Comparison of ENCODE assay signal across 22 cellular contexts in the genomic region with DNA sequence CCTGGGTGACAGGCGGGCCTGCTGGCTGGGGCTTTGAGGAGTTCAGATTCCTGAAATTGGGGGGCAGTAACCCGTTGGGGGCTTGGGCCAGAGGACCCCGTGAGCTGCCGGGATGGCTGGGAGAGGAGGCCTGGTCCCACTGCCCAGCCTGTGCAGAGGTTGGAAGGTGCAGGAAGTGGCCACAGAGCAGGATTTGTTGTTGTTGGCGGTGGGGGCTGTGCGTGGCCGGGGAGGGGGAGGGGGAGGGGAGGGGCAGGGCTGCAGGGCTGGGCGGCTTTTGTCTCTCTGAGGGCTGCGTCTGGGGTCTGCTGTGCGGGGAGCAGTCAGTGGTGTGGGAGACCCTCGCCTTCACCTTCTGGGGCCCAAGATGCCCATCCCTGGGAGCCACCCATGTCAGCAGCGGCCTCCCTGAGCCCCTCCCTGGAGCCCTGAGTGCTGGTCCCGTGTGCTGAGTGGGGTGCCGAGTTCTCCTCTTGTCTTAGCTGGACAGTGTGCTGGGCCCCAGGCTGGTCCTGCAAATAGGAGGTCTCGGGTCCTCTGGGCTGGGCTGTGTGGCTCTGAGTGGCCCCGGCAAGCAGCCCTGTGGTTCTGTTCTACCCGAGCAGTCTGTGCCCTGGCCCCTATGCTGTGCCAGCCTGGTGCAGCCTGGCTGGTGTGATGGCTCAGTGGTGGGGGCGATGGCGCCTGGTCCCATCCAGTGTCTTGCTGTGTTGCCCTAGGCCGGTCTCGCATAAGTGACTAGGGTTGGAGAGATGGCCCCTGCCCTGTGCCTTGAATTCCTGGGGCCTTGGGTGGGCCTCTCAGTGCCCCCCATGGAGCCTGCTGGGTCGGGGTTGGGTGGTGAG. TPM values are rescaled to one million over a fixed set of nuclear protein-coding genes. Genes with fewer than 3 reads are reported as not detected.
DNase-seq lines count a peak whose midpoint lies in the region; FAIRE-seq and TF ChIP-seq lines count a peak whose summit lies in the region.
"Had no signal": no experiment of that assay in that cellular context is flagged by ENCODE, and none has a peak within 500 bp of the region (broad histone marks: within the 10 kb centered on the region; RNA-seq: fewer than 3 reads in every experiment).

No MANE protein-coding gene starts in this region.

- H4K20me1 ChIP-seq in endothelial cell of umbilical vein (replicated peaks; ENCODE audit: control insufficient read depth, extremely low read depth, insufficient read depth, low read length) = no peaks in the 10 kb centered on the region

- FAIRE-seq in endothelial cell of umbilical vein (lab: Jason Lieb, UNC) = peak; percentile 72

- H3K4me1 ChIP-seq in SJCRH30 (peaks cover 47% of the 10 kb centered on the region), endothelial cell of umbilical vein (ENCODE audit: control insufficient read depth, extremely low read depth, insufficient read depth, low read length) (peaks cover 26% of the 10 kb centered on the region), mesodermal cell (ENCODE audit: control insufficient read depth, insufficient read depth, low read length, poor library complexity, severe bottlenecking) (peaks cover 34% of the 10 kb centered on the region)
- H3K4me1 ChIP-seq: Caco-2, foreskin keratinocyte had no signal

- H3K27ac ChIP-seq in SJCRH30 (peak overlapping the region; percentile 96), endothelial cell of umbilical vein (ENCODE audit: insufficient read depth, low read depth, low read length) (no peak overlapping the region), mesodermal cell (ENCODE audit: low read depth, low read length, severe bottlenecking) (peak overlapping the region; percentile 91)
- H3K27ac ChIP-seq: foreskin keratinocyte, upper lobe of left lung had no signal

- H3K27me3 Mint-ChIP-seq in type B pancreatic cell = peaks cover 5% of the 10 kb centered on the region
- H3K27me3 Mint-ChIP-seq: activated CD4-positive, alpha-beta T cell treated with anti-CD3 and anti-CD28 coated beads, Interleukin-2, amount 10 ng/mL, durations not matched to agents 24 days and 14 days; natural killer cell treated with Interleukin-12 subunit alpha and Interleukin-12 subunit beta and Interleukin-15 and Interleukin-18, amount 100 ng/mL, for 72 hours had no signal

- H3K36me3 ChIP-seq in SJCRH30 = peaks cover 11% of the 10 kb centered on the region
- peaks cover 0 to 10% of the 10 kb centered on the region in 2 experiments for H3K36me3 ChIP-seq in endothelial cell of umbilical vein (ENCODE audit: control insufficient read depth in 2 of 2, extremely low read depth in 1 of 2, insufficient read depth in 2 of 2, low read length in 2 of 2)
- peaks cover 24% of the 10 kb centered on the region for H3K36me3 ChIP-seq in mesodermal cell (ENCODE audit: control insufficient read depth, insufficient read depth, low read length)

- dilution Hi-C loops in endothelial cell of umbilical vein (cut with MboI; ENCODE audit: extremely low pct_ligation_motif_present, low sequenced_read_pairs) = no loop called here

- intact Hi-C loops in endothelial cell of umbilical vein (cut with micrococcal nuclease) = loop anchor here (2.0 kb wide), 1 partner anchor 36 kb away; no protein-coding TSS in a partner anchor

- CTCF ChIA-PET in endothelial cell of umbilical vein (lab: Charles Lee) = no interaction called here

- H3K9ac ChIP-seq in endothelial cell of umbilical vein (replicated peaks; ENCODE audit: extremely low read depth, insufficient read depth, low read length) = no peak overlapping the region

- no TSS peak for BruUV-seq in endothelial cell of umbilical vein (replicated peaks; lab: Mats Ljungman, UMichigan)

- WGBS in mesodermal cell (ENCODE audit: insufficient coverage in 2 of 2), 2 experiments = 57 to 61% methylated on average over 13 to 16 of the region's 22 CpGs

- H3K27ac Mint-ChIP-seq in type B pancreatic cell = no peak overlapping the region
- H3K27ac Mint-ChIP-seq: activated CD4-positive, alpha-beta T cell treated with anti-CD3 and anti-CD28 coated beads, Interleukin-2, amount 10 ng/mL, durations not matched to agents 24 days and 14 days; activated naive CD8-positive, alpha-beta T cell treated with anti-CD3 and anti-CD28 coated beads, Interleukin-2, amount 50 U/mL, for 24 hours; dendritic cell treated with granulocyte-macrophage colony-stimulating factor and Interleukin-4, amounts not matched to agents 40 ng/mL and 50 ng/mL, for 4 days; natural killer cell treated with Interleukin-12 subunit alpha and Interleukin-12 subunit beta and Interleukin-15 and Interleukin-18, amount 100 ng/mL, for 72 hours had no signal

- H3K4me3 ChIP-seq in SJCRH30 (peak overlapping the region; percentile 4), endothelial cell of umbilical vein (replicated peaks in 1 of 3; ENCODE audit: insufficient read depth in 1 of 3, low read depth in 1 of 3, low read length in 3 of 3) (no peak overlapping the region), mesodermal cell (ENCODE audit: extremely low read depth, insufficient read depth, low read length, poor library complexity, severe bottlenecking) (no peak overlapping the region)
- H3K4me3 ChIP-seq: upper lobe of left lung had no signal

- H3K79me2 ChIP-seq in endothelial cell of umbilical vein (ENCODE audit: control insufficient read depth, insufficient read depth, low read length) = no peaks in the 10 kb centered on the region

- H3K4me3 Mint-ChIP-seq in type B pancreatic cell = peak overlapping the region; percentile 53
- H3K4me3 Mint-ChIP-seq: activated CD4-positive, alpha-beta T cell treated with anti-CD3 and anti-CD28 coated beads, Interleukin-2, amount 10 ng/mL, durations not matched to agents 24 days and 14 days; activated naive CD8-positive, alpha-beta T cell treated with anti-CD3 and anti-CD28 coated beads, Interleukin-2, amount 50 U/mL, for 24 hours; dendritic cell treated with granulocyte-macrophage colony-stimulating factor and Interleukin-4, amounts not matched to agents 40 ng/mL and 50 ng/mL, for 4 days; natural killer cell treated with Interleukin-12 subunit alpha and Interleukin-12 subunit beta and Interleukin-15 and Interleukin-18, amount 100 ng/mL, for 72 hours had no signal

- no peak overlapping the region for H2AFZ ChIP-seq in endothelial cell of umbilical vein (ENCODE audit: low read depth, low read length)

- H3K4me2 ChIP-seq in endothelial cell of umbilical vein (ENCODE audit: insufficient read depth, low read length) = no peak overlapping the region

- H3K4me1 Mint-ChIP-seq in type B pancreatic cell (ENCODE audit: unreplicated experiment) = peaks cover 25% of the 10 kb centered on the region
- H3K4me1 Mint-ChIP-seq: activated CD4-positive, alpha-beta T cell treated with anti-CD3 and anti-CD28 coated beads, Interleukin-2, amount 10 ng/mL, durations not matched to agents 24 days and 14 days had no signal

- TF ChIP-seq CTCF in endothelial cell of umbilical vein (IDR thresholded peaks at IDR 0.05; ENCODE audit: extremely low read depth in 1 of 2, insufficient read depth in 1 of 2, low read depth in 1 of 2, low read length in 2 of 2) = no peak
- TF ChIP-seq CTCF in type B pancreatic cell (conservative IDR thresholded peaks at IDR 0.05) = no peak

- H3K9me1 ChIP-seq in endothelial cell of umbilical vein (replicated peaks; ENCODE audit: control insufficient read depth, extremely low read depth, insufficient read depth, low read length) = no peaks in the 10 kb centered on the region

- DNase-seq in SJCRH30 (peak; percentile 43 to 50), endothelial cell of umbilical vein (ENCODE audit: low read depth, low spot score) (peak; percentile 21), type B pancreatic cell (ENCODE audit: extremely low spot score, unreplicated experiment) (no peak), NCI-H1048 (lab: John Stamatoyannopoulos, UW) (no peak), GM19238 (ENCODE audit: insufficient read length, low spot score) (no peak)
- no peak for DNase-seq in effector CD8-positive, alpha-beta T cell (lab: John Stamatoyannopoulos, UW)
- DNase-seq: activated CD4-positive, alpha-beta T cell treated with anti-CD3 and anti-CD28 coated beads, Interleukin-2, amount 10 ng/mL, durations not matched to agents 24 days and 14 days; activated CD8-positive, alpha-beta memory T cell treated with anti-CD3 and anti-CD28 coated beads, Interleukin-2, amount 50 U/mL, for 4 hours; activated naive CD8-positive, alpha-beta T cell treated with anti-CD3 and anti-CD28 coated beads, Interleukin-2, amount 50 U/mL, for 24 hours; Caco-2; EL; foreskin keratinocyte; IMR-90; kidney glomerular epithelial cell; NCI-H2107; NCI-H510A treated with DMSO at 0.1 percent for 48 hours; stimulated activated CD4-positive, alpha-beta T cell treated with anti-CD3 and anti-CD28 coated beads, Interleukin-12 subunit alpha, Interleukin-12 subunit beta, amount 100 ng/mL, for 4 hours; SW 1271 had no signal

- no peaks in the 10 kb centered on the region for H3K36me3 Mint-ChIP-seq in type B pancreatic cell
- H3K36me3 Mint-ChIP-seq: natural killer cell treated with Interleukin-12 subunit alpha and Interleukin-12 subunit beta and Interleukin-15 and Interleukin-18, amount 100 ng/mL, for 72 hours had no signal

- POLR2A ChIA-PET in endothelial cell of umbilical vein (lab: Charles Lee) = interaction anchor here (0.6 kb wide), 1 partner anchor 377 kb away, joined by 5 read pairs; no protein-coding TSS in a partner anchor

- H3K9me3 Mint-ChIP-seq in type B pancreatic cell = no peaks in the 10 kb centered on the region
- H3K9me3 Mint-ChIP-seq: activated CD4-positive, alpha-beta T cell treated with anti-CD3 and anti-CD28 coated beads, Interleukin-2, amount 10 ng/mL, durations not matched to agents 24 days and 14 days; activated naive CD8-positive, alpha-beta T cell treated with anti-CD3 and anti-CD28 coated beads, Interleukin-2, amount 50 U/mL, for 24 hours; dendritic cell treated with granulocyte-macrophage colony-stimulating factor and Interleukin-4, amounts not matched to agents 40 ng/mL and 50 ng/mL, for 4 days; natural killer cell treated with Interleukin-12 subunit alpha and Interleukin-12 subunit beta and Interleukin-15 and Interleukin-18, amount 100 ng/mL, for 72 hours had no signal

- TF ChIP-seq POLR2A in endothelial cell of umbilical vein (IDR thresholded peaks at IDR 0.05; ENCODE audit: low read depth, low read length) = no peak

- H3K9me3 ChIP-seq in SJCRH30 (replicated peaks) = no peaks in the 10 kb centered on the region
- H3K9me3 ChIP-seq in endothelial cell of umbilical vein (replicated peaks; ENCODE audit: control insufficient read depth, insufficient read depth, low read length) = no peaks in the 10 kb centered on the region
- no peaks in the 10 kb centered on the region for H3K9me3 ChIP-seq in mesodermal cell (ENCODE audit: control insufficient read depth, low read length)
- H3K9me3 ChIP-seq: Caco-2, upper lobe of left lung had no signal

- H3K27me3 ChIP-seq in SJCRH30 = no peaks in the 10 kb centered on the region
- H3K27me3 ChIP-seq in endothelial cell of umbilical vein (ENCODE audit: control insufficient read depth in 2 of 2, insufficient read depth in 2 of 2, low read length in 2 of 2) = no peaks in the 10 kb centered on the region
- H3K27me3 ChIP-seq: foreskin keratinocyte, upper lobe of left lung had no signal

RNA-seq across cellular contexts. Expression of a gene that starts 10.3 kb away (rescaled TPM):
- 68.2 and 72.1 TPM in 2 replicates for total RNA-seq in SJCRH30 (2014; rRNA removed; shearing (Covaris generic))
- total RNA-seq in endothelial cell of umbilical vein = 9.5 and 10.7 TPM in 2 replicates
- 3.6 and 5.1 TPM in 2 replicates for polyA plus RNA-seq in endothelial cell of umbilical vein
- 1.5 and 2.5 TPM in 2 replicates for polyA plus RNA-seq in endothelial cell of umbilical vein (2011; cell fraction: cytosol; rRNA removed)
- polyA plus RNA-seq in endothelial cell of umbilical vein (2011; cell fraction: nucleus; rRNA removed) = 3.8 and 4.6 TPM in 2 replicates
- polyA plus RNA-seq in endothelial cell of umbilical vein (2012) = 2.0 and 4.1 TPM in 2 replicates
- 2.5 and 3.6 TPM in 2 replicates for polyA minus RNA-seq in endothelial cell of umbilical vein
- polyA minus RNA-seq in endothelial cell of umbilical vein (2011; cell fraction: cytosol; rRNA and poly(A)+ RNA removed) = 23.8 TPM
- 1.8 and 3.9 TPM in 2 replicates for polyA minus RNA-seq in endothelial cell of umbilical vein (2011; cell fraction: nucleus; rRNA and poly(A)+ RNA removed)
- 24.4 TPM for polyA plus RNA-seq in mesodermal cell (2013, experiment 1 of 2)
- 20.3 TPM for polyA plus RNA-seq in mesodermal cell (2013, experiment 2 of 2)
- total RNA-seq in type B pancreatic cell (ENCODE audit: low replicate concordance) = 12.9 and 23.4 TPM in 2 replicates
- total RNA-seq: IMR-90; natural killer cell treated with Interleukin-12 subunit alpha and Interleukin-12 subunit beta and Interleukin-15 and Interleukin-18, amount 100 ng/mL, for 72 hours had no signal
- polyA plus RNA-seq: IMR-90 had no signal

Comparison
In these comparisons a context has a peak if more than half of its experiments do, and no peak if none do; other contexts are left out.
1. DNase-seq: peak in SJCRH30 (2 of 2) and endothelial cell of umbilical vein (single experiment); none in type B pancreatic cell (single experiment), NCI-H1048 (single experiment), effector CD8-positive, alpha-beta T cell (single experiment) and GM19238 (single experiment).